ENCODE assay signal across 25 cellular contexts in the genomic region with DNA sequence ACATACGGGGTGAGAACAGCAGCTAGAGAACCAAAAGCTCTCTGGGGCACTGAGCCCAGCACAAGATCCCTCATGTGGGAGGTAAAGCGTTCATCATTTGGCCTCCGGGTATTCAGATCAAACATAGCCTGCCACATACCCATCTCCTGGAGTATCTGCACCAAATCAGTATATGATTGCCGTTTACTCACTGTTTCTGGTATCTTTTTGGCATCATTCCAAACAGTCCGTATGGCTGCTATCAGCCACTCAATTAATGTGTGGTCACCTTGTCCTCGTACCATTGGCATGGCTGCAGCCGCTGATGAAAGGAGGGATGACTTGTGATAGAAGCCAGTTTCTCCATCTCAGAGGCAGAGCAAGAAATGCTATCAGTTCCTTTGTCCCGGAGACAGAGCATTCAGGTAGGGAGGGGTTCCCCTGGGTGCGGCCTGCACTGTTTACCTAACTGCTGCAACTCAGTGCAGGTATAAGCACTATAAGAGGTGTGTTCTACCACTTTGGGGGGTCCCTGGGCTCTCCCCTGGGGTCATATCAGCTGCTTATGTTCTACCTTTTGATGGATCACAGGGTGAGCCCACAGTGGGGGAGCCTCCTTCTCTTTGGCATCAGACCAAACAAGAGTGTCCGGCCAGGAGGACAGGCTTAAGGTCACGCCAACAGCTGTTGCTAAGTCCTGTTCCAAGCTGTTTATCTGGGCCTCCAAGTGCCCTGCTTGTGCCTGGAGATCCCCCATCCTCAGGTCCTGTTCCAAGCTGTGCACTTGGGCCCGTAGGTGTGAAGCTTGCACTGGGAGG.
"Had no signal": no experiment of that assay in that cellular context is flagged by ENCODE, and none has a peak within 500 bp of the region (broad histone marks: within the 10 kb centered on the region; RNA-seq: fewer than 3 reads in every experiment).

No MANE protein-coding gene starts in this region.

- H3K27me3 ChIP-seq: SJSA1 had no signal

- H3K4me3 Mint-ChIP-seq: activated CD4-positive, alpha-beta T cell treated with anti-CD3 and anti-CD28 coated beads for 36 hours; activated CD8-positive, alpha-beta T cell treated with anti-CD3 and anti-CD28 coated beads for 36 hours; activated naive CD4-positive, alpha-beta T cell treated with anti-CD3 and anti-CD28 coated beads, Interleukin-2, amount 50 U/mL, for 24 hours; activated T-cell treated with anti-CD3 and anti-CD28 coated beads, Interleukin-2, amount 50 U/mL, for 72 hours; T-cell had no signal

- DNase-seq: activated CD4-positive, alpha-beta T cell treated with anti-CD3 and anti-CD28 coated beads for 36 hours; activated CD4-positive, CD25-positive, alpha-beta regulatory T cell; activated CD8-positive, alpha-beta memory T cell treated with anti-CD3 and anti-CD28 coated beads, Interleukin-2, amount 50 U/mL, for 4 hours; activated CD8-positive, alpha-beta T cell treated with anti-CD3 and anti-CD28 coated beads for 36 hours; activated T-cell treated with anti-CD3 and anti-CD28 coated beads, Interleukin-2, amount 50 U/mL, for 72 hours; aorta; central memory CD4-positive, alpha-beta T cell; NCI-H1092; NCI-H1417; NCI-H1694 treated with DMSO at 0.1 percent for 48 hours; NCI-H2029 treated with DMSO at 0.1 percent for 48 hours; NCI-H446 treated with DMSO at 0.1 percent for 48 hours; NCI-H524 treated with DMSO at 0.1 percent for 48 hours; PC-3; SHP77; T-cell; T-helper 2 cell; T1000 had no signal

- H3K36me3 ChIP-seq: SJSA1 had no signal

- FAIRE-seq: bronchial epithelial cell, RCC 7860, TTC549 had no signal

- H3K9me3 ChIP-seq: SJSA1 had no signal

- H3K4me3 ChIP-seq: SJSA1 had no signal

- H3K27ac ChIP-seq: KMS-11, SJSA1 had no signal

- H3K4me1 ChIP-seq: SJSA1 had no signal

- H3K27me3 Mint-ChIP-seq: activated CD4-positive, alpha-beta T cell treated with anti-CD3 and anti-CD28 coated beads for 36 hours; activated CD8-positive, alpha-beta T cell treated with anti-CD3 and anti-CD28 coated beads for 36 hours; activated naive CD4-positive, alpha-beta T cell treated with anti-CD3 and anti-CD28 coated beads, Interleukin-2, amount 50 U/mL, for 24 hours; T-cell had no signal

- H3K9me3 Mint-ChIP-seq: activated CD8-positive, alpha-beta T cell treated with anti-CD3 and anti-CD28 coated beads for 36 hours; activated naive CD4-positive, alpha-beta T cell treated with anti-CD3 and anti-CD28 coated beads, Interleukin-2, amount 50 U/mL, for 24 hours; activated T-cell treated with anti-CD3 and anti-CD28 coated beads, Interleukin-2, amount 50 U/mL, for 72 hours; activated T-helper 2 cell treated with anti-CD3 and anti-CD28 coated beads, Interferon-gamma antibody, Interleukin-2, Interleukin-4, amounts not matched to agents 10 μg/mL and 5 μg/mL and 100 μg/mL, durations not matched to agents 14 hours and 24 hours and 36 hours; T-cell had no signal

- H3K9ac ChIP-seq: KMS-11 had no signal

- ATAC-seq: activated CD4-positive, alpha-beta T cell treated with anti-CD3 and anti-CD28 coated beads for 36 hours; activated CD8-positive, alpha-beta T cell treated with anti-CD3 and anti-CD28 coated beads for 36 hours; activated T-cell treated with anti-CD3 and anti-CD28 coated beads, Interleukin-2, amount 50 U/mL, for 72 hours; PC-3; T-cell had no signal

- H3K4me2 ChIP-seq: KMS-11 had no signal

- H3K27ac Mint-ChIP-seq: activated CD4-positive, alpha-beta T cell treated with anti-CD3 and anti-CD28 coated beads for 36 hours; activated CD8-positive, alpha-beta T cell treated with anti-CD3 and anti-CD28 coated beads for 36 hours; activated naive CD4-positive, alpha-beta T cell treated with anti-CD3 and anti-CD28 coated beads, Interleukin-2, amount 50 U/mL, for 24 hours; activated T-cell treated with anti-CD3 and anti-CD28 coated beads, Interleukin-2, amount 50 U/mL, for 72 hours; activated T-helper 2 cell treated with anti-CD3 and anti-CD28 coated beads, Interferon-gamma antibody, Interleukin-2, Interleukin-4, amounts not matched to agents 10 μg/mL and 5 μg/mL and 100 μg/mL, durations not matched to agents 14 hours and 24 hours and 36 hours; T-cell had no signal
